28 cellular contexts compared by ENCODE assay signal in genomic region chr11:18471995-18472394, GRCh38. TPM values are rescaled to one million over a fixed set of nuclear protein-coding genes. Genes with fewer than 3 reads are reported as not detected.
DNase-seq lines count a peak whose midpoint lies in the region; ATAC-seq and TF ChIP-seq lines count a peak whose summit lies in the region.
"Had no signal": no experiment of that assay in that cellular context is flagged by ENCODE, and none has a peak within 500 bp of the region (broad histone marks: within the 10 kb centered on the region; RNA-seq: fewer than 3 reads in every experiment).

No MANE protein-coding gene starts in this region.

- ATAC-seq in activated naive CD8-positive, alpha-beta T cell treated with anti-CD3 and anti-CD28 coated beads, Interleukin-2, amount 50 U/mL, for 24 hours = peak; percentile 92
- ATAC-seq in GM19351 (IDR thresholded peaks at IDR 0.05; ENCODE audit: unreplicated experiment) = peak; percentile 61
- ATAC-seq in stimulated activated naive CD8-positive, alpha-beta T cell treated with anti-CD3 and anti-CD28 coated beads, Interleukin-15, Interleukin-2, amounts not matched to agents 100 U/mL and 50 U/mL, for 24 hours = peak; percentile 84
- no peak for ATAC-seq in GM21390 (IDR thresholded peaks at IDR 0.05; ENCODE audit: unreplicated experiment)
- ATAC-seq: GM23338; naive thymus-derived CD4-positive, alpha-beta T cell; Right ventricle myocardium inferior; SK-N-SH treated with all-trans-retinoic acid at 6 μM for 48 hours; T-helper 17 cell had no signal

- peaks cover 8% of the 10 kb centered on the region for H3K36me3 Mint-ChIP-seq in activated naive CD8-positive, alpha-beta T cell treated with anti-CD3 and anti-CD28 coated beads, Interleukin-2, amount 50 U/mL, for 24 hours (ENCODE audit: low read depth)
- H3K36me3 Mint-ChIP-seq in activated naive CD8-positive, alpha-beta T cell treated with anti-CD3 and anti-CD28 coated beads for 36 hours = no peaks in the 10 kb centered on the region

- peaks cover 62% of the 10 kb centered on the region for H3K4me1 ChIP-seq in OCI-LY3 (ENCODE audit: low read length)
- H3K4me1 ChIP-seq: lower lobe of right lung, right atrium auricular region had no signal

- no peak for DNase-seq in activated naive CD8-positive, alpha-beta T cell treated with anti-CD3 and anti-CD28 coated beads, Interleukin-2, amount 50 U/mL, for 24 hours
- DNase-seq in activated naive CD8-positive, alpha-beta T cell treated with anti-CD3 and anti-CD28 coated beads for 36 hours = no peak
- DNase-seq in stimulated activated naive CD8-positive, alpha-beta T cell treated with anti-CD3 and anti-CD28 coated beads, Interleukin-15, Interleukin-2, amounts not matched to agents 100 U/mL and 50 U/mL, for 24 hours = no peak
- no peak for DNase-seq in GF-D8 (lab: John Stamatoyannopoulos, UW)
- DNase-seq: aorta; C1 segment of cervical spinal cord; COR-L47; effector CD8-positive, alpha-beta T cell; hippocampal formation; lower lobe of right lung; naive thymus-derived CD4-positive, alpha-beta T cell; NCI-H1436 treated with DMSO at 0.1 percent for 48 hours; NCI-H2081 treated with DMSO at 0.1 percent for 48 hours; NCI-H345; posterior cingulate gyrus; small intestine; T-helper 17 cell had no signal

- 0 out of 2 replicates have a peak overlapping the region, but pooled peaks have one; percentile 2 for H3K4me3 ChIP-seq in OCI-LY3 (ENCODE audit: low read length)
- H3K4me3 ChIP-seq: GM23338, lower lobe of right lung, right atrium auricular region had no signal

- no peak overlapping the region for H3K4me3 Mint-ChIP-seq in activated naive CD8-positive, alpha-beta T cell treated with anti-CD3 and anti-CD28 coated beads, Interleukin-2, amount 50 U/mL, for 24 hours
- no peak overlapping the region for H3K4me3 Mint-ChIP-seq in activated naive CD8-positive, alpha-beta T cell treated with anti-CD3 and anti-CD28 coated beads for 36 hours
- H3K4me3 Mint-ChIP-seq: activated naive CD8-positive, alpha-beta T cell; GM23338; naive thymus-derived CD4-positive, alpha-beta T cell; T-helper 17 cell; type B pancreatic cell had no signal

- no peaks in the 10 kb centered on the region for H3K27me3 Mint-ChIP-seq in activated naive CD8-positive, alpha-beta T cell treated with anti-CD3 and anti-CD28 coated beads, Interleukin-2, amount 50 U/mL, for 24 hours
- H3K27me3 Mint-ChIP-seq in activated naive CD8-positive, alpha-beta T cell treated with anti-CD3 and anti-CD28 coated beads for 36 hours = no peaks in the 10 kb centered on the region
- H3K27me3 Mint-ChIP-seq: activated naive CD8-positive, alpha-beta T cell; naive thymus-derived CD4-positive, alpha-beta T cell; T-helper 17 cell; type B pancreatic cell had no signal

- H3K4me1 Mint-ChIP-seq in activated naive CD8-positive, alpha-beta T cell treated with anti-CD3 and anti-CD28 coated beads, Interleukin-2, amount 50 U/mL, for 24 hours = peaks cover 8% of the 10 kb centered on the region
- peaks cover 4% of the 10 kb centered on the region for H3K4me1 Mint-ChIP-seq in activated naive CD8-positive, alpha-beta T cell treated with anti-CD3 and anti-CD28 coated beads for 36 hours
- H3K4me1 Mint-ChIP-seq: GM23338; naive thymus-derived CD4-positive, alpha-beta T cell; T-helper 17 cell had no signal

- no peaks in the 10 kb centered on the region for H3K79me2 ChIP-seq in OCI-LY3 (ENCODE audit: low read length)

- H3K36me3 ChIP-seq in OCI-LY3 (replicated peaks; ENCODE audit: low read depth, low read length) = peaks cover 17% of the 10 kb centered on the region

- no peak overlapping the region for H3K9ac ChIP-seq in OCI-LY3 (ENCODE audit: low read length)

- H3K9me3 ChIP-seq in OCI-LY3 (ENCODE audit: insufficient read depth, low read length) = no peaks in the 10 kb centered on the region
- H3K9me3 ChIP-seq: lower lobe of right lung, neutrophil, right atrium auricular region had no signal

- no peak for TF ChIP-seq CTCF in OCI-LY3 (IDR thresholded peaks at IDR 0.05; ENCODE audit: low read depth, low read length)

- H3K27ac ChIP-seq in OCI-LY3 (ENCODE audit: low read length) = peak overlapping the region; percentile 59
- H3K27ac ChIP-seq: lower lobe of right lung, neutrophil, right atrium auricular region had no signal

- no peaks in the 10 kb centered on the region for H4K20me1 ChIP-seq in OCI-LY3 (ENCODE audit: insufficient read depth, low read length)

- H3K27ac Mint-ChIP-seq in activated naive CD8-positive, alpha-beta T cell treated with anti-CD3 and anti-CD28 coated beads, Interleukin-2, amount 50 U/mL, for 24 hours = peak overlapping the region; percentile 46
- no peak overlapping the region for H3K27ac Mint-ChIP-seq in activated naive CD8-positive, alpha-beta T cell treated with anti-CD3 and anti-CD28 coated beads for 36 hours
- H3K27ac Mint-ChIP-seq: activated naive CD8-positive, alpha-beta T cell; GM23338; naive thymus-derived CD4-positive, alpha-beta T cell; T-helper 17 cell; type B pancreatic cell had no signal

- no peak overlapping the region for H2AFZ ChIP-seq in OCI-LY3 (ENCODE audit: low read depth, low read length)
- H2AFZ ChIP-seq: GM23338 had no signal

- H3K27me3 ChIP-seq in OCI-LY3 (ENCODE audit: low read depth, low read length) = no peaks in the 10 kb centered on the region
- H3K27me3 ChIP-seq: neutrophil, right atrium auricular region had no signal

- peak overlapping the region; percentile 33 for H3K4me2 ChIP-seq in OCI-LY3 (ENCODE audit: low read length)
- H3K4me2 ChIP-seq: GM23338 had no signal

- H3K9me3 Mint-ChIP-seq in activated naive CD8-positive, alpha-beta T cell treated with anti-CD3 and anti-CD28 coated beads, Interleukin-2, amount 50 U/mL, for 24 hours = no peaks in the 10 kb centered on the region
- no peaks in the 10 kb centered on the region for H3K9me3 Mint-ChIP-seq in activated naive CD8-positive, alpha-beta T cell treated with anti-CD3 and anti-CD28 coated beads for 36 hours
- H3K9me3 Mint-ChIP-seq: GM23338; naive thymus-derived CD4-positive, alpha-beta T cell; type B pancreatic cell had no signal

RNA-seq across cellular contexts. Expression of gene LDHAL6A, which starts 16.3 kb away (rescaled TPM):
- total RNA-seq in activated naive CD8-positive, alpha-beta T cell treated with anti-CD3 and anti-CD28 coated beads for 36 hours = not detected
- total RNA-seq: aorta, bronchial epithelial cell, lower lobe of right lung, right atrium auricular region, Right ventricle myocardium inferior, T-helper 17 cell had no signal

RNA-seq across cellular contexts. Expression of gene TSG101, which starts 54.7 kb away (rescaled TPM):
- total RNA-seq in activated naive CD8-positive, alpha-beta T cell treated with anti-CD3 and anti-CD28 coated beads for 36 hours = 10 to 100 TPM; 38.5 to 46.4 TPM

RNA-seq across cellular contexts. Expression of gene LDHC, which starts 59.9 kb away (rescaled TPM):
- not detected for total RNA-seq in activated naive CD8-positive, alpha-beta T cell treated with anti-CD3 and anti-CD28 coated beads for 36 hours
- total RNA-seq: lower lobe of right lung; naive thymus-derived CD4-positive, alpha-beta T cell; Right ventricle myocardium inferior; T-helper 17 cell had no signal
